Comparison of ENCODE assay signal across 12 cellular contexts in genomic region chr2:152353364-152353763, GRCh38. TPM values are rescaled to one million over a fixed set of nuclear protein-coding genes. Genes with fewer than 3 reads are reported as not detected.
DNase-seq lines count a peak whose midpoint lies in the region; ATAC-seq and TF ChIP-seq lines count a peak whose summit lies in the region.
"Had no signal": no experiment of that assay in that cellular context is flagged by ENCODE, and none has a peak within 500 bp of the region (broad histone marks: within the 10 kb centered on the region; RNA-seq: fewer than 3 reads in every experiment).

No MANE protein-coding gene starts in this region.

- no peaks in the 10 kb centered on the region for H3K36me3 ChIP-seq in CD8-positive, alpha-beta T cell (ENCODE audit: insufficient read depth, low read length)
- H3K36me3 ChIP-seq: HAP-1 had no signal

- peak overlapping the region; percentile 88 for H3K27ac ChIP-seq in caudate nucleus (ENCODE audit: low read depth, low read length)
- H3K27ac ChIP-seq in substantia nigra (ENCODE audit: low read depth, low read length, poor library complexity, severe bottlenecking) = peak overlapping the region; percentile 80
- H3K27ac ChIP-seq in CD8-positive, alpha-beta T cell (ENCODE audit: low read depth, low read length) = no peak overlapping the region

- H3K4me3 Mint-ChIP-seq in CD8-positive, alpha-beta T cell = no peak overlapping the region
- H3K4me3 Mint-ChIP-seq: CD14-positive monocyte; CD8-positive, alpha-beta memory T cell had no signal

- ATAC-seq in left colon = peak; percentile 81
- ATAC-seq in CD8-positive, alpha-beta T cell = no peak

- no peaks in the 10 kb centered on the region for H3K4me1 ChIP-seq in CD8-positive, alpha-beta T cell (ENCODE audit: insufficient read depth, low read length)

- no peaks in the 10 kb centered on the region for H3K27me3 ChIP-seq in CD8-positive, alpha-beta T cell (ENCODE audit: insufficient read depth, low read length)

- CTCF ChIA-PET in CD8-positive, alpha-beta T cell (lab: Charles Lee) = no interaction called here

- no peak for TF ChIP-seq CTCF in CD8-positive, alpha-beta T cell (IDR thresholded peaks at IDR 0.05)

- DNase-seq in caudate nucleus (lab: John Stamatoyannopoulos, UW) = no peak
- DNase-seq in left colon = no peak
- DNase-seq in substantia nigra (lab: John Stamatoyannopoulos, UW) = no peak
- DNase-seq in activated CD4-positive, alpha-beta T cell treated with anti-CD3 and anti-CD28 coated beads for 48 hours = no peak
- DNase-seq in CD8-positive, alpha-beta T cell = no peak
- no peak for DNase-seq in globus pallidus (ENCODE audit: low spot score)
- DNase-seq: Caco-2; CD8-positive, alpha-beta memory T cell; DND-41; GDM1 had no signal

- intact Hi-C loops in left colon (cut with DNase I, micrococcal nuclease) = no loop called here
- intact Hi-C loops in CD8-positive, alpha-beta T cell (cut with DNase I, micrococcal nuclease) = no loop called here

- no peak overlapping the region for H3K4me3 ChIP-seq in CD8-positive, alpha-beta T cell (ENCODE audit: low read depth, low read length)
- H3K4me3 ChIP-seq: HAP-1 had no signal

- no peaks in the 10 kb centered on the region for H3K4me1 Mint-ChIP-seq in CD8-positive, alpha-beta T cell (ENCODE audit: low read depth)
- H3K4me1 Mint-ChIP-seq: CD14-positive monocyte; CD8-positive, alpha-beta memory T cell had no signal

- peaks cover 2% of the 10 kb centered on the region for H3K9me3 Mint-ChIP-seq in CD8-positive, alpha-beta T cell

- H3K27me3 Mint-ChIP-seq in CD8-positive, alpha-beta T cell (ENCODE audit: low read depth) = no peaks in the 10 kb centered on the region

- no peaks in the 10 kb centered on the region for H3K9me3 ChIP-seq in CD8-positive, alpha-beta T cell (ENCODE audit: low read length)
- H3K9me3 ChIP-seq: Caco-2, HAP-1 had no signal

- no peak overlapping the region for H3K27ac Mint-ChIP-seq in CD8-positive, alpha-beta T cell
- H3K27ac Mint-ChIP-seq: CD14-positive monocyte; CD8-positive, alpha-beta memory T cell had no signal

- no peaks in the 10 kb centered on the region for H3K36me3 Mint-ChIP-seq in CD8-positive, alpha-beta T cell
- H3K36me3 Mint-ChIP-seq: CD14-positive monocyte had no signal

- POLR2A ChIA-PET in CD8-positive, alpha-beta T cell (lab: Charles Lee) = no interaction called here

RNA-seq across cellular contexts. Expression of gene FMNL2, which starts 18.4 kb away (rescaled TPM):
- total RNA-seq in left colon = 10 to 100 TPM; 14.8 to 14.9 TPM
- total RNA-seq in CD8-positive, alpha-beta T cell = under 1 TPM in 1 of 2 experiments, not detected in 1; 0.19 TPM

Comparison
In these comparisons a context has a peak if more than half of its experiments do, and no peak if none do; other contexts are left out.
1. RNA of gene FMNL2, which starts 18.4 kb away (total RNA-seq): 14.8 to 14.9 TPM in left colon; 0.19 TPM in CD8-positive, alpha-beta T cell; every median in the first group is over 10 times any median in the second.